In the genomic region with DNA sequence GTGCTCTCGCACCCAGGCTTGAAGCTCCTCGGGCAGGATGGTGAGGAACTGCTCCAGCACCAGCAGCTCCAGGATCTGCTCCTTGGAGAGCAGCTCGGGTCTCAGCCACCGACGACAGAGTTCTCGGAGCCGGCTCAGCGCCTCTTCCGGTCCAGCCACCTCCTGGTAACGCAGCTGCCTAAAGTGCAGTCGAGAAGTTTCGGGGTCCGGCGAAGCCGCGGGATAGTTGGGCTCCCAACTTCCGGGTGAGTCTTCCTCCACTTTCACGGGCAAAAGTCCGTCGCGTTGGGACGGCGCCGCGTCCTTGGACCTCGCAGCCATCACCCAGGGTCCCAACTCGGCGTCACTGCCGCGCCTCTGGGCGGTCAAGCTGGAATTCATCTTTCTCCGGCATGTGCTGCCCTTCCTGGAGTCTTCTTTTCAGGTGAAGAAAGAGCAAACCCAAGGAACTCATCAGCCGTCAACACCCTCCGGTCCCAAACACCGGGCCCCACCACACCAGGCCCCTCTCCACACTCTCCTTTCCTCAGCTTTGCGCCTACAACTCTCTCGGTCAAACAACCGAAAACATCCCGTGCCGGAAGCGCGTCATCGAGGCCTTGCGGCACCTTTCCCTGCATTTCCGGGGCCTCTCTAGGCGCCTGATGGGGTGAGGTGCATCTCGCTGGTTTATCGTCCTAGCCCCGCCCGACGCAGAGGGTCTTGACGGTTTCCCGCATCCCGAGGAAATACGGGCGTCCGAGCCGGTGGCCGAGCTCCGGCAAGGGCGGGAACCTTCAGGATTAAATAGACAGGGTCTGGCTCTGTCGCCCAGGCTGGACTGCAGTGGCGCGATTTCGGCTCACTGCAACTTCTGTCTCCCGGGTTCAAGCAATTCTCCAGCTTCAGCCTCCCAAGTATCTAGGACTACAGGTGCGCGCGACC, we compare ENCODE assay signal across 1 cellular context.
TF ChIP-seq lines count a peak whose summit lies in the region.

A gene (minus strand): TSS at position 569 of the 924 bp plus-strand sequence. CDS start 188 bp downstream, at position 381.

TF ChIP-seq in K562, 482 proteins besides CTCF, POLR2A, EP300 and RAD21 (continued from another document and continues in another):
- TF ChIP-seq, protein P1, sequence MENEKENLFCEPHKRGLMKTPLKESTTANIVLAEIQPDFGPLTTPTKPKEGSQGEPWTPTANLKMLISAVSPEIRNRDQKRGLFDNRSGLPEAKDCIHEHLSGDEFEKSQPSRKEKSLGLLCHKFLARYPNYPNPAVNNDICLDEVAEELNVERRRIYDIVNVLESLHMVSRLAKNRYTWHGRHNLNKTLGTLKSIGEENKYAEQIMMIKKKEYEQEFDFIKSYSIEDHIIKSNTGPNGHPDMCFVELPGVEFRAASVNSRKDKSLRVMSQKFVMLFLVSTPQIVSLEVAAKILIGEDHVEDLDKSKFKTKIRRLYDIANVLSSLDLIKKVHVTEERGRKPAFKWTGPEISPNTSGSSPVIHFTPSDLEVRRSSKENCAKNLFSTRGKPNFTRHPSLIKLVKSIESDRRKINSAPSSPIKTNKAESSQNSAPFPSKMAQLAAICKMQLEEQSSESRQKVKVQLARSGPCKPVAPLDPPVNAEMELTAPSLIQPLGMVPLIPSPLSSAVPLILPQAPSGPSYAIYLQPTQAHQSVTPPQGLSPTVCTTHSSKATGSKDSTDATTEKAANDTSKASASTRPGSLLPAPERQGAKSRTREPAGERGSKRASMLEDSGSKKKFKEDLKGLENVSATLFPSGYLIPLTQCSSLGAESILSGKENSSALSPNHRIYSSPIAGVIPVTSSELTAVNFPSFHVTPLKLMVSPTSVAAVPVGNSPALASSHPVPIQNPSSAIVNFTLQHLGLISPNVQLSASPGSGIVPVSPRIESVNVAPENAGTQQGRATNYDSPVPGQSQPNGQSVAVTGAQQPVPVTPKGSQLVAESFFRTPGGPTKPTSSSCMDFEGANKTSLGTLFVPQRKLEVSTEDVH (IDR thresholded peaks at IDR 0.05; ENCODE audit: low read depth, partially characterized antibody): peak; percentile 95
- TF ChIP-seq RBM22 (IDR thresholded peaks at IDR 0.05; ENCODE audit: low read depth, low read length, poor library complexity, severe bottlenecking) (no peak), NR2F6 (CRISPR knock-in tag; IDR thresholded peaks at IDR 0.05) (no peak), KAT2B (IDR thresholded peaks at IDR 0.05; ENCODE audit: low read depth, low read length) (no peak), EZH2 (IDR thresholded peaks at IDR 0.05; ENCODE audit: borderline replicate concordance, low read depth, low read length) (no peak), TEAD4 (IDR thresholded peaks at IDR 0.05; ENCODE audit: low read length) (peak; percentile 20; the same call in 1 of the 2 replicates), TEAD4 (CRISPR knock-in tag; IDR thresholded peaks at IDR 0.05; ENCODE audit: borderline replicate concordance) (no peak), MTF1 (CRISPR knock-in tag; IDR thresholded peaks at IDR 0.05; ENCODE audit: borderline replicate concordance) (no peak), MBD2 (IDR thresholded peaks at IDR 0.05; ENCODE audit: borderline replicate concordance, low read depth) (peak; percentile 87), TRIM28 (IDR thresholded peaks at IDR 0.05) (0 out of 2 replicates have a peak, but pooled peaks have one; percentile 17), LARP7 (IDR thresholded peaks at IDR 0.05) (peak; percentile 13; the same call in 1 of the 2 replicates), KAT8 (IDR thresholded peaks at IDR 0.05; ENCODE audit: low read depth) (no peak), ZNF696 (CRISPR knock-in tag; conservative IDR thresholded peaks at IDR 0.05) (no peak), HNRNPLL (IDR thresholded peaks at IDR 0.05; ENCODE audit: low read depth, low read length, poor library complexity, severe bottlenecking) (peak; percentile 37), GABPA (tag; conservative IDR thresholded peaks at IDR 0.05; ENCODE audit: low read depth) (peak; percentile 99), RBM34 (IDR thresholded peaks at IDR 0.05; ENCODE audit: borderline replicate concordance, insufficient read depth, low read length) (no peak), SMAD3 (CRISPR knock-in tag; conservative IDR thresholded peaks at IDR 0.05) (no peak), BCL6 (CRISPR knock-in tag; IDR thresholded peaks at IDR 0.05) (no peak), ELF4 (CRISPR knock-in tag; IDR thresholded peaks at IDR 0.05) (no peak), NR4A1 (CRISPR knock-in tag; IDR thresholded peaks at IDR 0.05) (no peak), NR4A1 (tag; IDR thresholded peaks at IDR 0.05) (no peak), ZFP1 (CRISPR knock-in tag; IDR thresholded peaks at IDR 0.05) (no peak), KLF16 (IDR thresholded peaks at IDR 0.05) (no peak), RHOXF2B (CRISPR knock-in tag; conservative IDR thresholded peaks at IDR 0.05) (no peak), PML (IDR thresholded peaks at IDR 0.05; ENCODE audit: low read length) (peak; percentile 84), RAD51 (IDR thresholded peaks at IDR 0.05; ENCODE audit: borderline replicate concordance, low read depth) (peak; percentile 41; the same call in 1 of the 2 replicates), PHF8 (IDR thresholded peaks at IDR 0.05; ENCODE audit: borderline replicate concordance, low read length) (peak; percentile 94), MECOM (CRISPR knock-in tag; IDR thresholded peaks at IDR 0.05) (peak; percentile 44; the same call in 1 of the 2 replicates), HMG20B (CRISPR knock-in tag; IDR thresholded peaks at IDR 0.05) (no peak)
- TF ChIP-seq, protein P2, sequence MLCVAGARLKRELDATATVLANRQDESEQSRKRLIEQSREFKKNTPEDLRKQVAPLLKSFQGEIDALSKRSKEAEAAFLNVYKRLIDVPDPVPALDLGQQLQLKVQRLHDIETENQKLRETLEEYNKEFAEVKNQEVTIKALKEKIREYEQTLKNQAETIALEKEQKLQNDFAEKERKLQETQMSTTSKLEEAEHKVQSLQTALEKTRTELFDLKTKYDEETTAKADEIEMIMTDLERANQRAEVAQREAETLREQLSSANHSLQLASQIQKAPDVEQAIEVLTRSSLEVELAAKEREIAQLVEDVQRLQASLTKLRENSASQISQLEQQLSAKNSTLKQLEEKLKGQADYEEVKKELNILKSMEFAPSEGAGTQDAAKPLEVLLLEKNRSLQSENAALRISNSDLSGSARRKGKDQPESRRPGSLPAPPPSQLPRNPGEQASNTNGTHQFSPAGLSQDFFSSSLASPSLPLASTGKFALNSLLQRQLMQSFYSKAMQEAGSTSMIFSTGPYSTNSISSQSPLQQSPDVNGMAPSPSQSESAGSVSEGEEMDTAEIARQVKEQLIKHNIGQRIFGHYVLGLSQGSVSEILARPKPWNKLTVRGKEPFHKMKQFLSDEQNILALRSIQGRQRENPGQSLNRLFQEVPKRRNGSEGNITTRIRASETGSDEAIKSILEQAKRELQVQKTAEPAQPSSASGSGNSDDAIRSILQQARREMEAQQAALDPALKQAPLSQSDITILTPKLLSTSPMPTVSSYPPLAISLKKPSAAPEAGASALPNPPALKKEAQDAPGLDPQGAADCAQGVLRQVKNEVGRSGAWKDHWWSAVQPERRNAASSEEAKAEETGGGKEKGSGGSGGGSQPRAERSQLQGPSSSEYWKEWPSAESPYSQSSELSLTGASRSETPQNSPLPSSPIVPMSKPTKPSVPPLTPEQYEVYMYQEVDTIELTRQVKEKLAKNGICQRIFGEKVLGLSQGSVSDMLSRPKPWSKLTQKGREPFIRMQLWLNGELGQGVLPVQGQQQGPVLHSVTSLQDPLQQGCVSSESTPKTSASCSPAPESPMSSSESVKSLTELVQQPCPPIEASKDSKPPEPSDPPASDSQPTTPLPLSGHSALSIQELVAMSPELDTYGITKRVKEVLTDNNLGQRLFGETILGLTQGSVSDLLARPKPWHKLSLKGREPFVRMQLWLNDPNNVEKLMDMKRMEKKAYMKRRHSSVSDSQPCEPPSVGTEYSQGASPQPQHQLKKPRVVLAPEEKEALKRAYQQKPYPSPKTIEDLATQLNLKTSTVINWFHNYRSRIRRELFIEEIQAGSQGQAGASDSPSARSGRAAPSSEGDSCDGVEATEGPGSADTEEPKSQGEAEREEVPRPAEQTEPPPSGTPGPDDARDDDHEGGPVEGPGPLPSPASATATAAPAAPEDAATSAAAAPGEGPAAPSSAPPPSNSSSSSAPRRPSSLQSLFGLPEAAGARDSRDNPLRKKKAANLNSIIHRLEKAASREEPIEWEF (CRISPR knock-in tag; IDR thresholded peaks at IDR 0.05): no peak
- TF ChIP-seq, protein P3, sequence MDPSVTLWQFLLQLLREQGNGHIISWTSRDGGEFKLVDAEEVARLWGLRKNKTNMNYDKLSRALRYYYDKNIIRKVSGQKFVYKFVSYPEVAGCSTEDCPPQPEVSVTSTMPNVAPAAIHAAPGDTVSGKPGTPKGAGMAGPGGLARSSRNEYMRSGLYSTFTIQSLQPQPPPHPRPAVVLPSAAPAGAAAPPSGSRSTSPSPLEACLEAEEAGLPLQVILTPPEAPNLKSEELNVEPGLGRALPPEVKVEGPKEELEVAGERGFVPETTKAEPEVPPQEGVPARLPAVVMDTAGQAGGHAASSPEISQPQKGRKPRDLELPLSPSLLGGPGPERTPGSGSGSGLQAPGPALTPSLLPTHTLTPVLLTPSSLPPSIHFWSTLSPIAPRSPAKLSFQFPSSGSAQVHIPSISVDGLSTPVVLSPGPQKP (CRISPR knock-in tag; IDR thresholded peaks at IDR 0.05): no peak
- TF ChIP-seq, protein P4, sequence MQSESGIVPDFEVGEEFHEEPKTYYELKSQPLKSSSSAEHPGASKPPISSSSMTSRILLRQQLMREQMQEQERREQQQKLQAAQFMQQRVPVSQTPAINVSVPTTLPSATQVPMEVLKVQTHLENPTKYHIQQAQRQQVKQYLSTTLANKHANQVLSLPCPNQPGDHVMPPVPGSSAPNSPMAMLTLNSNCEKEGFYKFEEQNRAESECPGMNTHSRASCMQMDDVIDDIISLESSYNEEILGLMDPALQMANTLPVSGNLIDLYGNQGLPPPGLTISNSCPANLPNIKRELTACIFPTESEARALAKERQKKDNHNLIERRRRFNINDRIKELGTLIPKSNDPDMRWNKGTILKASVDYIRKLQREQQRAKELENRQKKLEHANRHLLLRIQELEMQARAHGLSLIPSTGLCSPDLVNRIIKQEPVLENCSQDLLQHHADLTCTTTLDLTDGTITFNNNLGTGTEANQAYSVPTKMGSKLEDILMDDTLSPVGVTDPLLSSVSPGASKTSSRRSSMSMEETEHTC (IDR thresholded peaks at IDR 0.05): peak; percentile 48; the same call in 1 of the 2 replicates
- TF ChIP-seq, protein P5, sequence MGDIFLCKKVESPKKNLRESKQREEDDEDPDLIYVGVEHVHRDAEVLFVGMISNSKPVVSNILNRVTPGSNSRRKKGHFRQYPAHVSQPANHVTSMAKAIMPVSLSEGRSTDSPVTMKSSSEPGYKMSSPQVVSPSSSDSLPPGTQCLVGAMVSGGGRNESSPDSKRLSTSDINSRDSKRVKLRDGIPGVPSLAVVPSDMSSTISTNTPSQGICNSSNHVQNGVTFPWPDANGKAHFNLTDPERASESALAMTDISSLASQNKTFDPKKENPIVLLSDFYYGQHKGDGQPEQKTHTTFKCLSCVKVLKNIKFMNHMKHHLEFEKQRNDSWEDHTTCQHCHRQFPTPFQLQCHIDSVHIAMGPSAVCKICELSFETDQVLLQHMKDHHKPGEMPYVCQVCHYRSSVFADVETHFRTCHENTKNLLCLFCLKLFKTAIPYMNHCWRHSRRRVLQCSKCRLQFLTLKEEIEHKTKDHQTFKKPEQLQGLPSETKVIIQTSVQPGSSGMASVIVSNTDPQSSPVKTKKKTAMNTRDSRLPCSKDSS (IDR thresholded peaks at IDR 0.05; ENCODE audit: low read depth, partially characterized antibody): no peak
- TF ChIP-seq, protein P6, sequence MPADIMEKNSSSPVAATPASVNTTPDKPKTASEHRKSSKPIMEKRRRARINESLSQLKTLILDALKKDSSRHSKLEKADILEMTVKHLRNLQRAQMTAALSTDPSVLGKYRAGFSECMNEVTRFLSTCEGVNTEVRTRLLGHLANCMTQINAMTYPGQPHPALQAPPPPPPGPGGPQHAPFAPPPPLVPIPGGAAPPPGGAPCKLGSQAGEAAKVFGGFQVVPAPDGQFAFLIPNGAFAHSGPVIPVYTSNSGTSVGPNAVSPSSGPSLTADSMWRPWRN (IDR thresholded peaks at IDR 0.05; ENCODE audit: low read depth): peak; percentile 45; the same call in 1 of the 2 replicates
- TF ChIP-seq, protein P7, sequence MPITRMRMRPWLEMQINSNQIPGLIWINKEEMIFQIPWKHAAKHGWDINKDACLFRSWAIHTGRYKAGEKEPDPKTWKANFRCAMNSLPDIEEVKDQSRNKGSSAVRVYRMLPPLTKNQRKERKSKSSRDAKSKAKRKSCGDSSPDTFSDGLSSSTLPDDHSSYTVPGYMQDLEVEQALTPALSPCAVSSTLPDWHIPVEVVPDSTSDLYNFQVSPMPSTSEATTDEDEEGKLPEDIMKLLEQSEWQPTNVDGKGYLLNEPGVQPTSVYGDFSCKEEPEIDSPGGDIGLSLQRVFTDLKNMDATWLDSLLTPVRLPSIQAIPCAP (CRISPR knock-in tag; IDR thresholded peaks at IDR 0.05; ENCODE audit: borderline replicate concordance): no peak
- TF ChIP-seq, protein P8, sequence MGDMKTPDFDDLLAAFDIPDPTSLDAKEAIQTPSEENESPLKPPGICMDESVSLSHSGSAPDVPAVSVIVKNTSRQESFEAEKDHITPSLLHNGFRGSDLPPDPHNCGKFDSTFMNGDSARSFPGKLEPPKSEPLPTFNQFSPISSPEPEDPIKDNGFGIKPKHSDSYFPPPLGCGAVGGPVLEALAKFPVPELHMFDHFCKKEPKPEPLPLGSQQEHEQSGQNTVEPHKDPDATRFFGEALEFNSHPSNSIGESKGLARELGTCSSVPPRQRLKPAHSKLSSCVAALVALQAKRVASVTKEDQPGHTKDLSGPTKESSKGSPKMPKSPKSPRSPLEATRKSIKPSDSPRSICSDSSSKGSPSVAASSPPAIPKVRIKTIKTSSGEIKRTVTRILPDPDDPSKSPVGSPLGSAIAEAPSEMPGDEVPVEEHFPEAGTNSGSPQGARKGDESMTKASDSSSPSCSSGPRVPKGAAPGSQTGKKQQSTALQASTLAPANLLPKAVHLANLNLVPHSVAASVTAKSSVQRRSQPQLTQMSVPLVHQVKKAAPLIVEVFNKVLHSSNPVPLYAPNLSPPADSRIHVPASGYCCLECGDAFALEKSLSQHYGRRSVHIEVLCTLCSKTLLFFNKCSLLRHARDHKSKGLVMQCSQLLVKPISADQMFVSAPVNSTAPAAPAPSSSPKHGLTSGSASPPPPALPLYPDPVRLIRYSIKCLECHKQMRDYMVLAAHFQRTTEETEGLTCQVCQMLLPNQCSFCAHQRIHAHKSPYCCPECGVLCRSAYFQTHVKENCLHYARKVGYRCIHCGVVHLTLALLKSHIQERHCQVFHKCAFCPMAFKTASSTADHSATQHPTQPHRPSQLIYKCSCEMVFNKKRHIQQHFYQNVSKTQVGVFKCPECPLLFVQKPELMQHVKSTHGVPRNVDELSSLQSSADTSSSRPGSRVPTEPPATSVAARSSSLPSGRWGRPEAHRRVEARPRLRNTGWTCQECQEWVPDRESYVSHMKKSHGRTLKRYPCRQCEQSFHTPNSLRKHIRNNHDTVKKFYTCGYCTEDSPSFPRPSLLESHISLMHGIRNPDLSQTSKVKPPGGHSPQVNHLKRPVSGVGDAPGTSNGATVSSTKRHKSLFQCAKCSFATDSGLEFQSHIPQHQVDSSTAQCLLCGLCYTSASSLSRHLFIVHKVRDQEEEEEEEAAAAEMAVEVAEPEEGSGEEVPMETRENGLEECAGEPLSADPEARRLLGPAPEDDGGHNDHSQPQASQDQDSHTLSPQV (IDR thresholded peaks at IDR 0.05): no peak
